In the genomic region with DNA sequence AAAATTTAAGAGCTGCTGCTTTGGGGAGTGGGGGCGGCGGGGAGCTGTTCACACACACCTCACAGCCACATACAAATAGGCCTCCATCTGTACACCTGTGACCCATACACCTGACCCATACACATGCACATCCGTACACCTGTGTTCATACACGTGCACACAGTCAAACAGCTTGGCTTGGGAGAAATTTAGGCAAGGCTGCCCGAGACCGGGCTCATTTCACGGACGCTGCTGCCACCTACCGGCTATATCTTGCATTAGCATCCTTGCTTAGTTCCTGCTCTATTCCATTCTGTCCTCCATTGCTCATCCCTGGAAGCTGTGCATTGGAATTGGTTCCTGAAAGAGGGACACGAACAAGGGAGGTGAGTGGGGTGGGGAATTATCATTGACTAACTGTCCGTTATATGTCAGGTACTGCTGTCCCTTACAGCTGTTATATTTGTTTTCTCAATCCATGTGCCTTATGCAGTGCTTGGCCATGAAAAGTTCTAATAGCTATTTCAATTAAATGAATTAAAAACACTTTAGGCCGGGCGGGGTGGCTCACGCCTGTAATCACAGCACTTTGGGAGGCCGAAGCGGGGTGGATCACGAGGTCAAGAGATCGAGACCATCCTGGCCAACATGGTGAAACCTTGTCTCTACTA, we compare ENCODE assay signal across 8 cellular contexts. TPM values are rescaled to one million over a fixed set of nuclear protein-coding genes. Genes with fewer than 3 reads are reported as not detected.
DNase-seq lines count a peak whose midpoint lies in the region; ATAC-seq and TF ChIP-seq lines count a peak whose summit lies in the region.

No MANE protein-coding gene starts in this region.

- no peaks in the 10 kb centered on the region for H3K9me3 ChIP-seq in lower lobe of right lung

- H3K4me1 ChIP-seq in lower lobe of right lung = peaks cover 6% of the 10 kb centered on the region

- intact Hi-C loops in lower lobe of right lung (cut with DNase I) = loop anchor here (10.0 kb wide), 1 partner anchor 92 kb away; no protein-coding TSS in a partner anchor

- peak; percentile 96 for TF ChIP-seq CTCF in lower lobe of right lung (IDR thresholded peaks at IDR 0.05)

- DNase-seq in D341Med (ENCODE audit: low spot score) = peak; percentile 79
- peak; percentile 60 for DNase-seq in NCI-H748 treated with DMSO at 0.1 percent for 48 hours (lab: John Stamatoyannopoulos, UW)
- peak; percentile 61 to 69 for DNase-seq in activated CD4-positive, alpha-beta T cell treated with anti-CD3 and anti-CD28 coated beads, Interleukin-2, amount 50 U/mL, for 24 hours (ENCODE audit: low read depth in 1 of 2, low spot score in 1 of 2)
- peak; percentile 51 to 73 for DNase-seq in dermis microvascular lymphatic vessel endothelial cell (ENCODE audit: low read depth in 2 of 2)
- DNase-seq in lower lobe of right lung = peak; percentile 82
- DNase-seq in stimulated activated CD8-positive, alpha-beta memory T cell treated with anti-CD3 and anti-CD28 coated beads, Interleukin-15, amount 100 ng/mL, for 1 hour (ENCODE audit: low read depth) = peak; percentile 55

- no peak overlapping the region for H3K27ac ChIP-seq in lower lobe of right lung

- H3K4me3 ChIP-seq in lower lobe of right lung = no peak overlapping the region

- peak; percentile 55 for ATAC-seq in HG03439 (IDR thresholded peaks at IDR 0.05; ENCODE audit: unreplicated experiment)
- peak; percentile 88 to 89 for ATAC-seq in lower lobe of right lung
- no peak for ATAC-seq in HG03457 (IDR thresholded peaks at IDR 0.05; ENCODE audit: unreplicated experiment)

- H3K27me3 ChIP-seq in lower lobe of right lung (ENCODE audit: low read depth) = no peaks in the 10 kb centered on the region

- no peaks in the 10 kb centered on the region for H3K36me3 ChIP-seq in lower lobe of right lung

RNA-seq across cellular contexts. Expression of a gene that starts 37.1 kb away (rescaled TPM):
- total RNA-seq in dermis microvascular lymphatic vessel endothelial cell = 16.0 and 19.5 TPM in 2 replicates
- total RNA-seq in lower lobe of right lung = 58.6 TPM
